Comparison of ENCODE assay signal across 8 cellular contexts in the genomic region with DNA sequence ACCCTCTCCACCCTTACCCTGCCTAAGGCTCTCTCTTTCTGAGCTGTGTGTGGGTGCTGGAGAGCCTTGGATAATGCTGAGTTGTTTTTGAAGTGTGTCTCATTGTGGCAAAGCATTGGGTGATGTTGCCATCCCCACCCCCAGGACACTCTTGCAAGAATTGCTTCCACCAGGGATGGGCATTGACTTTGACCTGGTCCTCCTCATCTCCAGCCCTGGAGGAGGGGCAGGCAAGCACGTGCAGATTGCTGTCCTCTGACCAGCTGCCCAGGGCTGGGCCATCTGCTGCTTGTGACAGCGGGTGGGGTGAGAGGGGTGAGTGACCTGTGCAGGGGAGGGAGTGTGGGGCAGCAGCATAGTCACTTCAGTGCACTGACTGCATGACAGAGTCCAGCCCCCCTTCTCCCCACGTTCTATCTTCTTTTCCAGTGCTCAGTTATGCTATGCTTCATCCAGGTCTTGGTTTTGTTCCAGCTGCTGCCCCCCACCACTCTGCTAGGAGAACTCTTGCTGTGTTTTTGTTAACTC. TPM values are rescaled to one million over a fixed set of nuclear protein-coding genes. Genes with fewer than 3 reads are reported as not detected.
A peak's percentile ranks its signal among the peaks of the same experiment; 100 is the strongest.
DNase-seq lines count a peak whose midpoint lies in the region; ATAC-seq and TF ChIP-seq lines count a peak whose summit lies in the region.
"Had no signal": no experiment of that assay in that cellular context is flagged by ENCODE, and none has a peak within 500 bp of the region (broad histone marks: within the 10 kb centered on the region; RNA-seq: fewer than 3 reads in every experiment).

No MANE protein-coding gene starts in this region.

- no peak overlapping the region for H3K27ac ChIP-seq in HEK293 (ENCODE audit: extremely low read depth, low read depth, low read length)
- peak overlapping the region; percentile 45 for H3K27ac ChIP-seq in smooth muscle cell (ENCODE audit: low read depth)
- no peak overlapping the region for H3K27ac ChIP-seq in GM23248
- H3K27ac ChIP-seq: SK-N-MC had no signal

- H3K36me3 ChIP-seq in HEK293 (ENCODE audit: control insufficient read depth in 2 of 2, insufficient read depth in 1 of 2, low read length in 2 of 2) (no peaks in the 10 kb centered on the region), smooth muscle cell (ENCODE audit: low read depth) (no peaks in the 10 kb centered on the region), GM23248 (ENCODE audit: low read depth) (no peaks in the 10 kb centered on the region)

- POLR2A ChIA-PET in HEK293 (lab: Yijun Ruan, JAX): no interaction called here

- H3K27me3 ChIP-seq in smooth muscle cell (ENCODE audit: low read depth): no peaks in the 10 kb centered on the region
- H3K27me3 ChIP-seq in GM23248 (replicated peaks; ENCODE audit: insufficient read depth): no peaks in the 10 kb centered on the region

- H2AFZ ChIP-seq in smooth muscle cell (ENCODE audit: low read depth) (no peak overlapping the region), GM23248 (no peak overlapping the region)

- H3K79me2 ChIP-seq in smooth muscle cell (ENCODE audit: low read depth) (peaks cover 97% of the 10 kb centered on the region), GM23248 (ENCODE audit: insufficient read depth) (peaks cover 100% of the 10 kb centered on the region)

- H3K9ac ChIP-seq in smooth muscle cell (ENCODE audit: low read depth) (no peak overlapping the region), GM23248 (no peak overlapping the region)

- H3K9me2 ChIP-seq in GM23248 (ENCODE audit: insufficient read depth): no peaks in the 10 kb centered on the region

- intact Hi-C loops in left cardiac atrium (cut with DNase I): no loop called here

- H4K20me1 ChIP-seq in smooth muscle cell (ENCODE audit: low read depth) (peaks cover 72% of the 10 kb centered on the region), GM23248 (ENCODE audit: insufficient read depth) (peaks cover 8% of the 10 kb centered on the region; the same call in 1 of the 2 replicates)

- H3K4me3 ChIP-seq in HEK293 (ENCODE audit: low read depth, low read length): no peak overlapping the region
- no peak overlapping the region for H3K4me3 ChIP-seq in smooth muscle cell
- H3K4me3 ChIP-seq in GM23248: no peak overlapping the region
- H3K4me3 ChIP-seq: SK-N-MC had no signal

- H3K4me2 ChIP-seq in smooth muscle cell (peak overlapping the region; percentile 40), GM23248 (ENCODE audit: unreplicated experiment) (no peak overlapping the region)

- TF ChIP-seq CTCF in HEK293 (tag by site-specific recombination; IDR thresholded peaks at IDR 0.05) (no peak), smooth muscle cell (IDR thresholded peaks at IDR 0.05; ENCODE audit: borderline replicate concordance, insufficient read depth, poor library complexity, severe bottlenecking) (no peak)

- DNase-seq in left cardiac atrium (no peak), smooth muscle cell (lab: John Stamatoyannopoulos, UW; ENCODE audit: unreplicated experiment) (no peak), DMS153 (lab: John Stamatoyannopoulos, UW) (no peak), GM23248 (no peak)

- peak; percentile 66 for ATAC-seq in SK-N-SH treated with all-trans-retinoic acid at 6 μM for 48 hours
- ATAC-seq in left cardiac atrium: peak; percentile 43 to 47
- ATAC-seq in HG03039 (IDR thresholded peaks at IDR 0.05; ENCODE audit: unreplicated experiment): no peak

- in situ Hi-C loops in GM23248 (cut with MboI): no loop called here

- CTCF ChIA-PET in HEK293 (lab: Yijun Ruan, JAX): interaction anchor here (0.6 kb wide), 1 partner anchor 163 kb away, joined by 4 read pairs; no protein-coding TSS in a partner anchor

- WGBS in smooth muscle cell (ENCODE audit: low lambda C conversion rate): 20% methylated on average over 3 of the region's 3 CpGs
- WGBS in GM23248 (ENCODE audit: low coverage in 1 of 2, low lambda C conversion rate in 2 of 2, missing lambda C conversion rate in 2 of 2), 2 experiments: 52 to 53% methylated on average over 3 of the region's 3 CpGs

- no peaks in the 10 kb centered on the region for H3F3A ChIP-seq in smooth muscle cell (ENCODE audit: low read depth)
- no peaks in the 10 kb centered on the region for H3F3A ChIP-seq in GM23248 (ENCODE audit: insufficient read depth)

- no peaks in the 10 kb centered on the region; the same call in 1 of the 2 replicates for H3K4me1 ChIP-seq in HEK293 (ENCODE audit: control insufficient read depth, insufficient read depth, low read length)
- peaks cover 54% of the 10 kb centered on the region for H3K4me1 ChIP-seq in smooth muscle cell (ENCODE audit: low read depth)
- peaks cover 23% of the 10 kb centered on the region for H3K4me1 ChIP-seq in GM23248 (ENCODE audit: insufficient read depth)

- H3K9me3 ChIP-seq in HEK293 (ENCODE audit: control insufficient read depth, insufficient read depth, low read depth, low read length) (no peaks in the 10 kb centered on the region), smooth muscle cell (replicated peaks; ENCODE audit: low read depth) (no peaks in the 10 kb centered on the region), GM23248 (ENCODE audit: low read depth) (no peaks in the 10 kb centered on the region)

TF ChIP-seq in HEK293, 187 proteins besides CTCF, POLR2A, EP300 and RAD21:
- TF ChIP-seq ZFHX2 (tag by site-specific recombination; conservative IDR thresholded peaks at IDR 0.05): 0 out of 2 replicates have a peak, but pooled peaks have one; percentile 19
- no peak for TF ChIP-seq GFI1B (tag by site-specific recombination; IDR thresholded peaks at IDR 0.05)
- TF ChIP-seq ZIC2 (tag by site-specific recombination; IDR thresholded peaks at IDR 0.05): peak; percentile 44; the same call in 1 of the 2 replicates
- no peak for TF ChIP-seq GLIS2 (tag by site-specific recombination; IDR thresholded peaks at IDR 0.05)
- no peak for TF ChIP-seq KLF16 (tag by site-specific recombination; IDR thresholded peaks at IDR 0.05)
- 0 out of 2 replicates have a peak, but pooled peaks have one; percentile 18 for TF ChIP-seq GLIS1 (tag by site-specific recombination; IDR thresholded peaks at IDR 0.05)
TF ChIP-seq in HEK293: peak in this region for 3.

TF ChIP-seq in SK-N-SH treated with all-trans-retinoic acid at 6 μM for 48 hours, 23 proteins besides CTCF, POLR2A, EP300 and RAD21 (continues in another document):
- TF ChIP-seq ZNF565 (CRISPR knock-in tag; conservative IDR thresholded peaks at IDR 0.05; ENCODE audit: low read depth) (no peak), ARNTL (CRISPR knock-in tag; IDR thresholded peaks at IDR 0.05; ENCODE audit: borderline replicate concordance, low read depth) (no peak), ZNF8 (CRISPR knock-in tag; IDR thresholded peaks at IDR 0.05) (no peak), ISL1 (CRISPR knock-in tag; IDR thresholded peaks at IDR 0.05) (no peak)
- TF ChIP-seq, protein P1, sequence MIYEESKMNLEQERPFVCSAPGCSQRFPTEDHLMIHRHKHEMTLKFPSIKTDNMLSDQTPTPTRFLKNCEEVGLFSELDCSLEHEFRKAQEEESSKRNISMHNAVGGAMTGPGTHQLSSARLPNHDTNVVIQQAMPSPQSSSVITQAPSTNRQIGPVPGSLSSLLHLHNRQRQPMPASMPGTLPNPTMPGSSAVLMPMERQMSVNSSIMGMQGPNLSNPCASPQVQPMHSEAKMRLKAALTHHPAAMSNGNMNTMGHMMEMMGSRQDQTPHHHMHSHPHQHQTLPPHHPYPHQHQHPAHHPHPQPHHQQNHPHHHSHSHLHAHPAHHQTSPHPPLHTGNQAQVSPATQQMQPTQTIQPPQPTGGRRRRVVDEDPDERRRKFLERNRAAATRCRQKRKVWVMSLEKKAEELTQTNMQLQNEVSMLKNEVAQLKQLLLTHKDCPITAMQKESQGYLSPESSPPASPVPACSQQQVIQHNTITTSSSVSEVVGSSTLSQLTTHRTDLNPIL (CRISPR knock-in tag; IDR thresholded peaks at IDR 0.05; ENCODE audit: low read depth): no peak
- TF ChIP-seq, protein P2, sequence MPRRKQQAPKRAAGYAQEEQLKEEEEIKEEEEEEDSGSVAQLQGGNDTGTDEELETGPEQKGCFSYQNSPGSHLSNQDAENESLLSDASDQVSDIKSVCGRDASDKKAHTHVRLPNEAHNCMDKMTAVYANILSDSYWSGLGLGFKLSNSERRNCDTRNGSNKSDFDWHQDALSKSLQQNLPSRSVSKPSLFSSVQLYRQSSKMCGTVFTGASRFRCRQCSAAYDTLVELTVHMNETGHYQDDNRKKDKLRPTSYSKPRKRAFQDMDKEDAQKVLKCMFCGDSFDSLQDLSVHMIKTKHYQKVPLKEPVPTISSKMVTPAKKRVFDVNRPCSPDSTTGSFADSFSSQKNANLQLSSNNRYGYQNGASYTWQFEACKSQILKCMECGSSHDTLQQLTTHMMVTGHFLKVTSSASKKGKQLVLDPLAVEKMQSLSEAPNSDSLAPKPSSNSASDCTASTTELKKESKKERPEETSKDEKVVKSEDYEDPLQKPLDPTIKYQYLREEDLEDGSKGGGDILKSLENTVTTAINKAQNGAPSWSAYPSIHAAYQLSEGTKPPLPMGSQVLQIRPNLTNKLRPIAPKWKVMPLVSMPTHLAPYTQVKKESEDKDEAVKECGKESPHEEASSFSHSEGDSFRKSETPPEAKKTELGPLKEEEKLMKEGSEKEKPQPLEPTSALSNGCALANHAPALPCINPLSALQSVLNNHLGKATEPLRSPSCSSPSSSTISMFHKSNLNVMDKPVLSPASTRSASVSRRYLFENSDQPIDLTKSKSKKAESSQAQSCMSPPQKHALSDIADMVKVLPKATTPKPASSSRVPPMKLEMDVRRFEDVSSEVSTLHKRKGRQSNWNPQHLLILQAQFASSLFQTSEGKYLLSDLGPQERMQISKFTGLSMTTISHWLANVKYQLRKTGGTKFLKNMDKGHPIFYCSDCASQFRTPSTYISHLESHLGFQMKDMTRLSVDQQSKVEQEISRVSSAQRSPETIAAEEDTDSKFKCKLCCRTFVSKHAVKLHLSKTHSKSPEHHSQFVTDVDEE (CRISPR knock-in tag; IDR thresholded peaks at IDR 0.05): no peak
- TF ChIP-seq, protein P3, sequence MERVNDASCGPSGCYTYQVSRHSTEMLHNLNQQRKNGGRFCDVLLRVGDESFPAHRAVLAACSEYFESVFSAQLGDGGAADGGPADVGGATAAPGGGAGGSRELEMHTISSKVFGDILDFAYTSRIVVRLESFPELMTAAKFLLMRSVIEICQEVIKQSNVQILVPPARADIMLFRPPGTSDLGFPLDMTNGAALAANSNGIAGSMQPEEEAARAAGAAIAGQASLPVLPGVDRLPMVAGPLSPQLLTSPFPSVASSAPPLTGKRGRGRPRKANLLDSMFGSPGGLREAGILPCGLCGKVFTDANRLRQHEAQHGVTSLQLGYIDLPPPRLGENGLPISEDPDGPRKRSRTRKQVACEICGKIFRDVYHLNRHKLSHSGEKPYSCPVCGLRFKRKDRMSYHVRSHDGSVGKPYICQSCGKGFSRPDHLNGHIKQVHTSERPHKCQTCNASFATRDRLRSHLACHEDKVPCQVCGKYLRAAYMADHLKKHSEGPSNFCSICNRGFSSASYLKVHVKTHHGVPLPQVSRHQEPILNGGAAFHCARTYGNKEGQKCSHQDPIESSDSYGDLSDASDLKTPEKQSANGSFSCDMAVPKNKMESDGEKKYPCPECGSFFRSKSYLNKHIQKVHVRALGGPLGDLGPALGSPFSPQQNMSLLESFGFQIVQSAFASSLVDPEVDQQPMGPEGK (CRISPR knock-in tag; IDR thresholded peaks at IDR 0.05; ENCODE audit: borderline replicate concordance): no peak

RNA-seq across cellular contexts. Expression of a gene that starts 26.2 kb away (rescaled TPM):
- total RNA-seq in left cardiac atrium (10 to 100 TPM; 21.8 to 28.1 TPM), smooth muscle cell (20.3 and 25.9 TPM in 2 replicates)
- polyA plus RNA-seq in smooth muscle cell (14.4 and 15.8 TPM in 2 replicates), GM23248 (2016; fragmentation: Nextera tagmentation; extraction: Ambion mirVana) (23.2 and 24.1 TPM in 2 replicates)
- 12.2 and 15.6 TPM in 2 replicates for total RNA-seq in GM23248 (2014; rRNA removed; shearing (Covaris generic))
